In the genomic region with DNA sequence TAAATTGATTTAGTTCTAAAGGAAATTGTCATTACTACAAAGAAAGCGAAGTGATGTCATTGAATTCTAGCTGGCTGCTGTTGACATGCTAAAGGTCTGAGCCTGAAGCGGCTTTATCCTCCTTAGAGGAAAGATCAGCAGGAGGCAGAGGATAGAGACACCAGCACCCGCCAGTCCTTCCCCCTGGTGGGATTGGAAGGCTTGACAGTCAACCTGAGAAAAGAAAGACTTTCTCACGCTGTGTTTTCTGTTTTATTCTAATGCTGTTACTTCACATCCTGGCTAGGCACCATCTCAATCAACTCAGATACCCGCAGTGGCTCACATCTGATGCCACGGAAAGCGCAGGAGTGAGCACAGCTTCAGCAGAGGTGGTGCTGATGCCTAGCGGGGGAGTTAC, we compare ENCODE assay signal across 1 cellular context.
TF ChIP-seq lines count a peak whose summit lies in the region.

No MANE protein-coding gene starts in this region.

TF ChIP-seq in endothelial cell of umbilical vein, 7 proteins besides CTCF, POLR2A, EP300 and RAD21:
- no peak for TF ChIP-seq FOS (IDR thresholded peaks at IDR 0.05; ENCODE audit: borderline replicate concordance, insufficient read depth, low read length)
- no peak for TF ChIP-seq EZH2 (IDR thresholded peaks at IDR 0.05; ENCODE audit: borderline replicate concordance, low read depth, low read length, severe bottlenecking)
- TF ChIP-seq MYC (IDR thresholded peaks at IDR 0.05; ENCODE audit: low read depth, low read length), result no peak
- TF ChIP-seq, protein P1, sequence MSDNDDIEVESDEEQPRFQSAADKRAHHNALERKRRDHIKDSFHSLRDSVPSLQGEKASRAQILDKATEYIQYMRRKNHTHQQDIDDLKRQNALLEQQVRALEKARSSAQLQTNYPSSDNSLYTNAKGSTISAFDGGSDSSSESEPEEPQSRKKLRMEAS (IDR thresholded peaks at IDR 0.05; ENCODE audit: insufficient read depth, insufficient read length), result no peak
- no peak for TF ChIP-seq GATA2 (IDR thresholded peaks at IDR 0.05; ENCODE audit: insufficient read depth, insufficient read length, low read depth, low read length)
- no peak for TF ChIP-seq JUN (IDR thresholded peaks at IDR 0.05; ENCODE audit: borderline replicate concordance, insufficient read depth, insufficient read length, low read depth)
- no peak for TF ChIP-seq POLR2AphosphoS5 (IDR thresholded peaks at IDR 0.05; ENCODE audit: insufficient read depth, low read depth, low read length)
TF ChIP-seq in endothelial cell of umbilical vein: peak in this region for 0.
